21 cellular contexts compared by ENCODE assay signal in genomic region chr5:106080540-106080939, GRCh38.
DNase-seq lines count a peak whose midpoint lies in the region; ATAC-seq and TF ChIP-seq lines count a peak whose summit lies in the region.
"Had no signal": no experiment of that assay in that cellular context is flagged by ENCODE, and none has a peak within 500 bp of the region (broad histone marks: within the 10 kb centered on the region; RNA-seq: fewer than 3 reads in every experiment).

No MANE protein-coding gene starts in this region.

- H3K27ac ChIP-seq in neural progenitor cell = no peak overlapping the region
- H3K27ac ChIP-seq: 22Rv1, BLaER1, C4-2B, GM23248 had no signal

- peaks cover 9% of the 10 kb centered on the region for H3K4me1 ChIP-seq in neural progenitor cell
- H3K4me1 ChIP-seq: BLaER1 had no signal

- H3K4me3 Mint-ChIP-seq in neural progenitor cell = no peak overlapping the region
- H3K4me3 Mint-ChIP-seq in stimulated activated memory B cell treated with anti-CD40 and anti-IgM and Interleukin-4, amounts not matched to agents 10 μg/mL and 1 μg/mL and 100 μg/mL, for 72 hours = no peak overlapping the region
- H3K4me3 Mint-ChIP-seq: B cell; CD4-positive, CD25-positive, alpha-beta regulatory T cell; CD8-positive, alpha-beta T cell; H9; HFFc6 had no signal

- ATAC-seq in stimulated activated memory B cell treated with anti-CD40 and anti-IgM and Interleukin-4, amounts not matched to agents 10 μg/mL and 1 μg/mL and 100 μg/mL, for 72 hours = peak; percentile 51
- no peak for ATAC-seq in HG03460 (IDR thresholded peaks at IDR 0.05; ENCODE audit: unreplicated experiment)
- ATAC-seq: CD8-positive, alpha-beta T cell; GM12878 had no signal

- TF ChIP-seq CTCF in neural progenitor cell (IDR thresholded peaks at IDR 0.05) (no peak), GM20000 (IDR thresholded peaks at IDR 0.05; ENCODE audit: extremely low read depth, missing control alignments) (no peak)

- H3K4me1 Mint-ChIP-seq in neural progenitor cell = peaks cover 7% of the 10 kb centered on the region
- H3K4me1 Mint-ChIP-seq in stimulated activated memory B cell treated with anti-CD40 and anti-IgM and Interleukin-4, amounts not matched to agents 10 μg/mL and 1 μg/mL and 100 μg/mL, for 72 hours = no peaks in the 10 kb centered on the region
- H3K4me1 Mint-ChIP-seq: B cell; CD4-positive, CD25-positive, alpha-beta regulatory T cell had no signal

- H3K4me2 ChIP-seq in neural progenitor cell = no peak overlapping the region
- H3K4me2 ChIP-seq: BLaER1 had no signal

- H3K9ac ChIP-seq in neural progenitor cell = no peak overlapping the region
- H3K9ac ChIP-seq: BLaER1, GM23248 had no signal

- no peak overlapping the region for H3K27ac Mint-ChIP-seq in neural progenitor cell
- H3K27ac Mint-ChIP-seq in stimulated activated memory B cell treated with anti-CD40 and anti-IgM and Interleukin-4, amounts not matched to agents 10 μg/mL and 1 μg/mL and 100 μg/mL, for 72 hours = no peak overlapping the region
- H3K27ac Mint-ChIP-seq: B cell; CD4-positive, CD25-positive, alpha-beta regulatory T cell; CD8-positive, alpha-beta T cell; HFFc6 had no signal

- no peaks in the 10 kb centered on the region for H3K79me2 ChIP-seq in neural progenitor cell (ENCODE audit: low read depth)

- H3K27me3 ChIP-seq in neural progenitor cell = no peaks in the 10 kb centered on the region
- H3K27me3 ChIP-seq: BLaER1 had no signal

- no peaks in the 10 kb centered on the region for H3K27me3 Mint-ChIP-seq in neural progenitor cell (ENCODE audit: insufficient read depth, low read depth)
- no peaks in the 10 kb centered on the region for H3K27me3 Mint-ChIP-seq in stimulated activated memory B cell treated with anti-CD40 and anti-IgM and Interleukin-4, amounts not matched to agents 10 μg/mL and 1 μg/mL and 100 μg/mL, for 72 hours
- H3K27me3 Mint-ChIP-seq: B cell; CD4-positive, CD25-positive, alpha-beta regulatory T cell had no signal

- no peaks in the 10 kb centered on the region for H3K36me3 Mint-ChIP-seq in neural progenitor cell
- H3K36me3 Mint-ChIP-seq in stimulated activated memory B cell treated with anti-CD40 and anti-IgM and Interleukin-4, amounts not matched to agents 10 μg/mL and 1 μg/mL and 100 μg/mL, for 72 hours = no peaks in the 10 kb centered on the region
- H3K36me3 Mint-ChIP-seq: CD4-positive, CD25-positive, alpha-beta regulatory T cell; CD8-positive, alpha-beta T cell had no signal

- H3K4me3 ChIP-seq in neural progenitor cell = no peak overlapping the region
- H3K4me3 ChIP-seq: BLaER1, GM12878, GM23248 had no signal

- H3K9me3 ChIP-seq in neural progenitor cell (ENCODE audit: low read depth) = no peaks in the 10 kb centered on the region
- H3K9me3 ChIP-seq: BLaER1 had no signal

- no peaks in the 10 kb centered on the region for H4K20me1 ChIP-seq in neural progenitor cell (ENCODE audit: low read depth)
- H4K20me1 ChIP-seq: BLaER1 had no signal

- peak overlapping the region; percentile 48 for H2AFZ ChIP-seq in neural progenitor cell (replicated peaks)
- H2AFZ ChIP-seq: GM23248 had no signal

- H3F3A ChIP-seq in neural progenitor cell (ENCODE audit: low read depth) = peaks cover 6% of the 10 kb centered on the region

- no peaks in the 10 kb centered on the region for H3K36me3 ChIP-seq in neural progenitor cell
- H3K36me3 ChIP-seq: BLaER1 had no signal

- DNase-seq in COLO829 (ENCODE audit: low spot score) (peak; percentile 31), RPMI7951 (ENCODE audit: low read depth) (peak; percentile 9), neural progenitor cell (ENCODE audit: low spot score) (no peak), UCSD-AML1 (lab: John Stamatoyannopoulos, UW; ENCODE audit: unreplicated experiment) (no peak), GM20000 (ENCODE audit: low spot score) (no peak)
- DNase-seq: CD4-positive, CD25-positive, alpha-beta regulatory T cell; CD8-positive, alpha-beta T cell; DMS 273 treated with DMSO at 0.1 percent for 48 hours; DMS79; EL; GDM1; GM23248; H9; HFFc6 had no signal

- no peaks in the 10 kb centered on the region for H3K9me3 Mint-ChIP-seq in neural progenitor cell
- peaks cover 3% of the 10 kb centered on the region for H3K9me3 Mint-ChIP-seq in stimulated activated memory B cell treated with anti-CD40 and anti-IgM and Interleukin-4, amounts not matched to agents 10 μg/mL and 1 μg/mL and 100 μg/mL, for 72 hours
- H3K9me3 Mint-ChIP-seq: H9 had no signal

Comparison
In these comparisons a context has a peak if more than half of its experiments do, and no peak if none do; other contexts are left out.
1. DNase-seq: peak in COLO829 (single experiment) and RPMI7951 (single experiment); none in neural progenitor cell (single experiment), UCSD-AML1 (single experiment) and GM20000 (single experiment).